Comparison of ENCODE assay signal across 8 cellular contexts in genomic region chr5:104412649-104413240, GRCh38.
DNase-seq lines count a peak whose midpoint lies in the region; ATAC-seq and TF ChIP-seq lines count a peak whose summit lies in the region.

No MANE protein-coding gene starts in this region.

- H3K27me3 Mint-ChIP-seq in brain: no peaks in the 10 kb centered on the region
- no peaks in the 10 kb centered on the region for H3K27me3 Mint-ChIP-seq in activated CD4-positive, alpha-beta T cell treated with anti-CD3 and anti-CD28 coated beads, Interleukin-2, amount 10 ng/mL, durations not matched to agents 7 days and 5 days

- H3K27ac ChIP-seq in osteoblast (ENCODE audit: low read depth, low read length): no peak overlapping the region

- H3K27ac Mint-ChIP-seq in brain: no peak overlapping the region
- no peak overlapping the region for H3K27ac Mint-ChIP-seq in activated CD4-positive, alpha-beta T cell treated with anti-CD3 and anti-CD28 coated beads, Interleukin-2, amount 10 ng/mL, durations not matched to agents 7 days and 5 days

- H3K9me3 Mint-ChIP-seq in brain: peaks cover 9 to 31% (median 13%) of the 10 kb centered on the region in 5 experiments
- H3K9me3 Mint-ChIP-seq in activated CD4-positive, alpha-beta T cell treated with anti-CD3 and anti-CD28 coated beads, Interleukin-2, amount 10 ng/mL, durations not matched to agents 7 days and 5 days: no peaks in the 10 kb centered on the region

- ATAC-seq in GM21717 (IDR thresholded peaks at IDR 0.05; ENCODE audit: unreplicated experiment): peak; percentile 92

- H3K79me2 ChIP-seq in osteoblast (ENCODE audit: insufficient read depth, low read length): no peaks in the 10 kb centered on the region

- CTCF ChIA-PET in activated CD4-positive, alpha-beta T cell treated with anti-CD3 and anti-CD28 coated beads, Interleukin-2, amount 10 ng/mL, durations not matched to agents 7 days and 5 days (lab: Charles Lee): no interaction called here

- peaks cover 8% of the 10 kb centered on the region for H3K36me3 Mint-ChIP-seq in brain
- no peaks in the 10 kb centered on the region for H3K36me3 Mint-ChIP-seq in activated CD4-positive, alpha-beta T cell treated with anti-CD3 and anti-CD28 coated beads, Interleukin-2, amount 10 ng/mL, durations not matched to agents 7 days and 5 days (ENCODE audit: low read depth)

- no peaks in the 10 kb centered on the region for H3K36me3 ChIP-seq in osteoblast (ENCODE audit: insufficient read depth, low read length)

- no peaks in the 10 kb centered on the region for H4K20me1 ChIP-seq in osteoblast (ENCODE audit: insufficient read depth, low read length)

- DNase-seq in DMS114 treated with DMSO at 0.1 percent for 48 hours (lab: John Stamatoyannopoulos, UW; ENCODE audit: unreplicated experiment): peak; percentile 10
- DNase-seq in M059J (ENCODE audit: low read depth): peak; percentile 14
- DNase-seq in osteoblast (ENCODE audit: insufficient read length, low spot score, missing footprints): peak; percentile 70
- DNase-seq in activated T-cell treated with anti-CD3 and anti-CD28 coated beads, Interleukin-2, amount 50 U/mL, for 1 hour: no peak
- no peak for DNase-seq in 8988T
- DNase-seq in activated CD4-positive, alpha-beta T cell treated with anti-CD3 and anti-CD28 coated beads, Interleukin-2, amount 10 ng/mL, durations not matched to agents 7 days and 5 days: no peak

- no peak overlapping the region for H3K4me3 ChIP-seq in osteoblast (ENCODE audit: insufficient read depth, low read length)

- TF ChIP-seq CTCF in brain (conservative IDR thresholded peaks at IDR 0.05): peak; percentile 39 to 47
- peak; percentile 76 for TF ChIP-seq CTCF in osteoblast (IDR thresholded peaks at IDR 0.05; ENCODE audit: extremely low read depth, low read depth, low read length)

- no peaks in the 10 kb centered on the region for H3K9me3 ChIP-seq in osteoblast (ENCODE audit: low read depth, low read length)

- no peak overlapping the region for H3K4me3 Mint-ChIP-seq in brain
- no peak overlapping the region for H3K4me3 Mint-ChIP-seq in activated CD4-positive, alpha-beta T cell treated with anti-CD3 and anti-CD28 coated beads, Interleukin-2, amount 10 ng/mL, durations not matched to agents 7 days and 5 days

- H3K4me2 ChIP-seq in osteoblast (ENCODE audit: insufficient read depth, low read length): no peak overlapping the region

- no peaks in the 10 kb centered on the region for H3K4me1 Mint-ChIP-seq in brain
- H3K4me1 Mint-ChIP-seq in activated CD4-positive, alpha-beta T cell treated with anti-CD3 and anti-CD28 coated beads, Interleukin-2, amount 10 ng/mL, durations not matched to agents 7 days and 5 days: no peaks in the 10 kb centered on the region

- no peaks in the 10 kb centered on the region for H3K4me1 ChIP-seq in osteoblast (ENCODE audit: insufficient read depth, low read length)

- H3K27me3 ChIP-seq in osteoblast (ENCODE audit: insufficient read depth, low read length): no peaks in the 10 kb centered on the region

- peak overlapping the region; percentile 58 for H2AFZ ChIP-seq in osteoblast (ENCODE audit: low read length)

- POLR2A ChIA-PET in activated CD4-positive, alpha-beta T cell treated with anti-CD3 and anti-CD28 coated beads, Interleukin-2, amount 10 ng/mL, durations not matched to agents 7 days and 5 days (lab: Charles Lee): no interaction called here

Comparison
In these comparisons a context has a peak if more than half of its experiments do, and no peak if none do; other contexts are left out.
1. DNase-seq: peak in DMS114 treated with DMSO at 0.1 percent for 48 hours (single experiment), M059J (single experiment) and osteoblast (single experiment); none in activated T-cell treated with anti-CD3 and anti-CD28 coated beads, Interleukin-2, amount 50 U/mL, for 1 hour (single experiment), 8988T (single experiment) and activated CD4-positive, alpha-beta T cell treated with anti-CD3 and anti-CD28 coated beads, Interleukin-2, amount 10 ng/mL, durations not matched to agents 7 days and 5 days (single experiment).